20 cellular contexts compared by ENCODE assay signal in the genomic region with DNA sequence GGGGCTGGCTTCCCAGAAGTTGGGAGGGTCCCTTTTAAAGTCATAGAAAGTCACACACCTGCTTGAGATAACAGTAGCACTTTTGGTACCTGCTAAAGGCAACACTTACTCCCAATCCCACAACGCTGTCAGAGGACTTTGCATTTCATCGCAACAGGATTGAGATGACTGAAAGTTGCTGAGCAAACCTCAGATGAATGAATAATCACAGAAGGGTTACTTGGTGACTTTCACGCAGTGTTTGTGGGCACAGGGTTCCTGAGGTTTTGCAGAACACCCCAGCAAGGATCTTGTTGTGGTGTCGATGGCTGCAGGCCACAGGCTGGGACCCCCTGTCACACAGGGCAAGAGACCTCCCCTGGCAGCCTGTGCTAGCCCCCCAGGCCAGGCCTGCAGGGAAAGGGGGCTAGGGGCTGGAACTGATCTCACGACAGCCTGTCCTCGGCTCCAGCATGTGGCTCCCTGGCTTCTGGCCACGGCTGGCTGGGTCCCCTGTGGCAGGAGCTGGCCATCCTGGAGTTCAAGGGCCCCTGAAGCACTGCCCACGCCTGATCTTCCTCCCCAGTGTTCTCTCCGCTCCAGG.
DNase-seq lines count a peak whose midpoint lies in the region; ATAC-seq, FAIRE-seq and TF ChIP-seq lines count a peak whose summit lies in the region.
"Had no signal": no experiment of that assay in that cellular context is flagged by ENCODE, and none has a peak within 500 bp of the region (broad histone marks: within the 10 kb centered on the region; RNA-seq: fewer than 3 reads in every experiment).

No MANE protein-coding gene starts in this region.

- FAIRE-seq in pancreas (lab: Jason Lieb, UNC): no peak

- H3K4me1 ChIP-seq in OCI-LY3 (ENCODE audit: low read length): peaks cover 89% of the 10 kb centered on the region
- peaks cover 48 to 56% of the 10 kb centered on the region in 2 donors for H3K4me1 ChIP-seq in duodenal mucosa (ENCODE audit: control insufficient read depth in 1 of 2, insufficient read depth in 2 of 2, low read length in 2 of 2)
- peaks cover 19 to 26% (median 19%) of the 10 kb centered on the region in 3 donors for H3K4me1 ChIP-seq in pancreas

- H3K27me3 ChIP-seq in OCI-LY3 (ENCODE audit: low read depth, low read length) (no peaks in the 10 kb centered on the region), duodenal mucosa (ENCODE audit: control insufficient read depth in 1 of 2, insufficient read depth in 2 of 2, low read length in 2 of 2) (no peaks in the 10 kb centered on the region), pancreas (no peaks in the 10 kb centered on the region)
- H3K27me3 ChIP-seq: upper lobe of right lung had no signal

- H3K9me3 ChIP-seq in OCI-LY3 (ENCODE audit: insufficient read depth, low read length) (no peaks in the 10 kb centered on the region), duodenal mucosa (ENCODE audit: control insufficient read depth in 1 of 2, low read length in 2 of 2) (no peaks in the 10 kb centered on the region), pancreas (no peaks in the 10 kb centered on the region)
- H3K9me3 ChIP-seq: esophagus muscularis mucosa, psoas muscle, upper lobe of right lung had no signal

- intact Hi-C loops in pancreas (cut with DNase I) (loop anchor here in 1 of 3 donors (10.0 kb wide), 1 partner anchor 64 kb away; no protein-coding TSS in a partner anchor), left colon (cut with DNase I, micrococcal nuclease) (no loop called here)

- H3K36me3 ChIP-seq in OCI-LY3 (replicated peaks; ENCODE audit: low read depth, low read length): peaks cover 4% of the 10 kb centered on the region
- H3K36me3 ChIP-seq in duodenal mucosa (ENCODE audit: control insufficient read depth in 1 of 2, insufficient read depth in 2 of 2, low read length in 2 of 2): no peaks in the 10 kb centered on the region
- H3K36me3 ChIP-seq in pancreas: no peaks in the 10 kb centered on the region
- H3K36me3 ChIP-seq: esophagus muscularis mucosa, upper lobe of right lung, WERI-Rb-1 had no signal

- 7 to 15% methylated on average over 9 of the region's 9 CpGs for WGBS in pancreas, 2 donors

- H3K79me2 ChIP-seq in OCI-LY3 (ENCODE audit: low read length): peaks cover 18% of the 10 kb centered on the region

- H3K4me3 ChIP-seq in OCI-LY3 (ENCODE audit: low read length): peak overlapping the region; percentile 73
- H3K4me3 ChIP-seq in duodenal mucosa (ENCODE audit: low read depth in 1 of 2, low read length in 2 of 2): peak overlapping the region in 1 of 2 donors; percentile 16
- no peak overlapping the region for H3K4me3 ChIP-seq in pancreas
- H3K4me3 ChIP-seq: esophagus muscularis mucosa, psoas muscle, upper lobe of right lung had no signal

- no peaks in the 10 kb centered on the region for H4K20me1 ChIP-seq in OCI-LY3 (ENCODE audit: insufficient read depth, low read length)

- ATAC-seq in pancreas (peak in 1 of 4 donors; percentile 1), left colon (no peak)

- H3K9ac ChIP-seq in OCI-LY3 (ENCODE audit: low read length) (peak overlapping the region; percentile 92), duodenal mucosa (ENCODE audit: low read depth in 1 of 2, low read length in 2 of 2) (peak overlapping the region; percentile 62 to 90)

- TF ChIP-seq CTCF in OCI-LY3 (IDR thresholded peaks at IDR 0.05; ENCODE audit: low read depth, low read length): no peak
- TF ChIP-seq CTCF in pancreas (IDR thresholded peaks at IDR 0.05): no peak

- peak overlapping the region; percentile 89 for H3K4me2 ChIP-seq in OCI-LY3 (ENCODE audit: low read length)

- peak overlapping the region; percentile 98 for H3K27ac ChIP-seq in OCI-LY3 (ENCODE audit: low read length)
- peak overlapping the region; percentile 59 for H3K27ac ChIP-seq in duodenal mucosa (ENCODE audit: low read depth, low read length)
- H3K27ac ChIP-seq in pancreas: peak overlapping the region; percentile 60 to 82 (median 72)
- H3K27ac ChIP-seq: esophagus muscularis mucosa, psoas muscle, upper lobe of right lung, WERI-Rb-1 had no signal

- no peak overlapping the region for H2AFZ ChIP-seq in OCI-LY3 (ENCODE audit: low read depth, low read length)

- DNase-seq in 8988T (peak; percentile 10), pancreas (no peak), dermis blood vessel endothelial cell (no peak), left colon (no peak)
- DNase-seq in stimulated activated CD4-positive, alpha-beta T cell treated with anti-CD3 and anti-CD28 coated beads, Interleukin-1b, Interleukin-23, amount 100 ng/mL, for 48 hours: no peak
- no peak for DNase-seq in stimulated activated CD4-positive, alpha-beta T cell treated with anti-CD3 and anti-CD28 coated beads, Interleukin-15, amount 100 ng/mL, for 24 hours
- DNase-seq: activated CD4-positive, alpha-beta memory T cell treated with anti-CD3 and anti-CD28 coated beads, Interleukin-2, amount 10 ng/mL, durations not matched to agents 7 days and 5 days; activated T-cell treated with anti-CD3 and anti-CD28 coated beads, Interleukin-2, amount 50 U/mL, for 24 hours; CD8-positive, alpha-beta memory T cell; EL; glutamatergic neuron; NCI-H187; NCI-H345; stimulated activated naive CD4-positive, alpha-beta T cell treated with Interleukin-2 at 50 U/mL for 16 hours; WERI-Rb-1 had no signal
